In the genomic region with DNA sequence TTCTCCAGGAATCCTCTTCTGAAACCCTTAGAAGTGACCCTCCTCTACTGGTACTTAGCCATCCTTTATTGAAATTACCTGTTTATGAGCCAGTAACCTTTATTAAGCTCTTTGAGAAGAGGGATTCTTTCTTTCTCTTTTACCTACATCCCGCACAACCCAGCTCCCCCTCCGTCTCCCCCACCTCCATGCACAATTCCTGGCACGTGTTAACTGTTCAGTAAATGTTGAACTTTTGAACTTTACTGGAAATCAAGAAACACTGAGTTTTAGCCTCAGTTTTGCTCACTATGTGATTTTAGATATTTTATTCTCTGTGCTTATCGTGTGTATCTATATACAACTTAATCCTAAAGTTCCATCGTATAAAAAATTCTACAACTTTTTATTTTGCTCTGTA, we compare ENCODE assay signal across 8 cellular contexts. TPM values are rescaled to one million over a fixed set of nuclear protein-coding genes. Genes with fewer than 3 reads are reported as not detected.
DNase-seq lines count a peak whose midpoint lies in the region; ATAC-seq and TF ChIP-seq lines count a peak whose summit lies in the region.

No MANE protein-coding gene starts in this region.

- no peak overlapping the region for H2BK15ac ChIP-seq in mesendoderm (replicated peaks; ENCODE audit: low read depth)

- no peak overlapping the region for H4K5ac ChIP-seq in mesendoderm (ENCODE audit: low read length)

- no peak for ATAC-seq in HG03457 (IDR thresholded peaks at IDR 0.05; ENCODE audit: unreplicated experiment)

- H3K18ac ChIP-seq in mesendoderm (ENCODE audit: low read length), result no peak overlapping the region

- DNase-seq in A673 (ENCODE audit: low spot score) (no peak), HFF-Myc (ENCODE audit: extremely low read depth, low read depth) (no peak), astrocyte of the spinal cord (ENCODE audit: low read depth, low spot score) (peak; percentile 24), mesendoderm (no peak), C1 segment of cervical spinal cord (lab: John Stamatoyannopoulos, UW) (no peak), NOMO-1 treated with DMSO at 0.1 percent for 48 hours (lab: John Stamatoyannopoulos, UW; ENCODE audit: unreplicated experiment) (no peak)
- no peak for DNase-seq in stimulated activated CD8-positive, alpha-beta memory T cell treated with anti-CD3 and anti-CD28 coated beads, Interleukin-4, amount 100 ng/mL, for 48 hours

- 100% methylated on average over 2 of the region's 5 CpGs for WGBS in mesendoderm (ENCODE audit: extremely low coverage, insufficient coverage, low lambda C conversion rate)

- peak overlapping the region; percentile 26 for H3K4me2 ChIP-seq in mesendoderm (ENCODE audit: low read length)

- H3K27me3 ChIP-seq in A673 (replicated peaks; ENCODE audit: insufficient read depth, low read depth, low read length, poor library complexity) (no peaks in the 10 kb centered on the region), mesendoderm (ENCODE audit: insufficient read depth, low read length, poor library complexity) (no peaks in the 10 kb centered on the region)

- peak overlapping the region; percentile 6 for H3K27ac ChIP-seq in A673 (ENCODE audit: low read depth, low read length, poor library complexity, severe bottlenecking)
- no peak overlapping the region for H3K27ac ChIP-seq in mesendoderm (ENCODE audit: low read depth, low read length)

- POLR2A ChIA-PET in A673 (lab: Charles Lee; ENCODE audit: low non-redundant PET), result no interaction called here

- intact Hi-C loops in A673 (cut with micrococcal nuclease; ENCODE audit: unreplicated experiment), result no loop called here

- CTCF ChIA-PET in A673 (lab: Charles Lee), result no interaction called here

- peak overlapping the region; percentile 31 for H3K56ac ChIP-seq in mesendoderm (ENCODE audit: low read length)

- no peak overlapping the region for H3K4ac ChIP-seq in mesendoderm (ENCODE audit: low read depth, low read length)

- no TSS peak for BruUV-seq in A673 (replicated peaks; lab: Mats Ljungman, UMichigan)

- no peak overlapping the region for H3K23ac ChIP-seq in mesendoderm (ENCODE audit: low read length)

- H3K4me1 ChIP-seq in A673 (ENCODE audit: insufficient read depth, low read length, poor library complexity, severe bottlenecking) (peaks cover 29% of the 10 kb centered on the region), mesendoderm (ENCODE audit: control insufficient read depth, low read depth, low read length) (no peaks in the 10 kb centered on the region)

- no peak overlapping the region for H2BK120ac ChIP-seq in mesendoderm (ENCODE audit: low read depth, low read length)

- H3K4me3 ChIP-seq in A673 (ENCODE audit: low read depth, low read length, poor library complexity, severe bottlenecking), result peak overlapping the region; percentile 76
- H3K4me3 ChIP-seq in HFF-Myc (replicated peaks; ENCODE audit: low read depth, low read length), result peak overlapping the region; percentile 84
- H3K4me3 ChIP-seq in astrocyte of the spinal cord (ENCODE audit: low read depth, low read length), result peak overlapping the region; percentile 100
- H3K4me3 ChIP-seq in mesendoderm (ENCODE audit: low read length), result no peak overlapping the region

- in situ Hi-C loops in astrocyte of the spinal cord (cut with HindIII; ENCODE audit: low sequenced_read_pairs), result no loop called here

- peaks cover 6% of the 10 kb centered on the region for H3K79me1 ChIP-seq in mesendoderm (ENCODE audit: low read length)

- H2AK5ac ChIP-seq in mesendoderm (ENCODE audit: low read length), result no peak overlapping the region

- H3K9me3 ChIP-seq in A673 (ENCODE audit: low read depth, low read length, poor library complexity, severe bottlenecking), result no peaks in the 10 kb centered on the region

- H3K36me3 ChIP-seq in A673 (ENCODE audit: insufficient read depth, low read length, poor library complexity, severe bottlenecking) (no peaks in the 10 kb centered on the region), mesendoderm (ENCODE audit: control insufficient read depth, insufficient read depth, low read length) (no peaks in the 10 kb centered on the region)

- no peak overlapping the region for H4K8ac ChIP-seq in mesendoderm (ENCODE audit: low read depth, low read length)

- no peak for TF ChIP-seq CTCF in A673 (conservative IDR thresholded peaks at IDR 0.05; ENCODE audit: low read depth, low read length)
- TF ChIP-seq CTCF in HFF-Myc (IDR thresholded peaks at IDR 0.05; ENCODE audit: low read depth, low read length, missing control alignments), result no peak
- no peak for TF ChIP-seq CTCF in astrocyte of the spinal cord (IDR thresholded peaks at IDR 0.05; ENCODE audit: low read depth, low read length)

- H3K79me2 ChIP-seq in mesendoderm (ENCODE audit: control insufficient read depth, insufficient read depth, low read length), result peaks cover 20% of the 10 kb centered on the region

- peak overlapping the region; percentile 47 for H3K9ac ChIP-seq in mesendoderm (ENCODE audit: low read length)

- H2BK5ac ChIP-seq in mesendoderm (ENCODE audit: low read length), result no peak overlapping the region

RNA-seq across cellular contexts. Expression of gene TMED5, which starts 1.8 kb away (rescaled TPM):
- total RNA-seq in A673 (2021), result 45.5 and 52.6 TPM in 2 replicates
- polyA plus RNA-seq in mesendoderm (2013, experiment 1 of 2), result 35.7 TPM
- 34.8 TPM for polyA plus RNA-seq in mesendoderm (2013, experiment 2 of 2)

RNA-seq across cellular contexts. Expression of gene CCDC18, which starts 2.1 kb away (rescaled TPM):
- total RNA-seq in A673 (2021), result 22.1 and 25.9 TPM in 2 replicates
- 11.2 TPM for polyA plus RNA-seq in mesendoderm (2013, experiment 1 of 2)
- 11.3 TPM for polyA plus RNA-seq in mesendoderm (2013, experiment 2 of 2)
